14 cellular contexts compared by ENCODE assay signal in the genomic region with DNA sequence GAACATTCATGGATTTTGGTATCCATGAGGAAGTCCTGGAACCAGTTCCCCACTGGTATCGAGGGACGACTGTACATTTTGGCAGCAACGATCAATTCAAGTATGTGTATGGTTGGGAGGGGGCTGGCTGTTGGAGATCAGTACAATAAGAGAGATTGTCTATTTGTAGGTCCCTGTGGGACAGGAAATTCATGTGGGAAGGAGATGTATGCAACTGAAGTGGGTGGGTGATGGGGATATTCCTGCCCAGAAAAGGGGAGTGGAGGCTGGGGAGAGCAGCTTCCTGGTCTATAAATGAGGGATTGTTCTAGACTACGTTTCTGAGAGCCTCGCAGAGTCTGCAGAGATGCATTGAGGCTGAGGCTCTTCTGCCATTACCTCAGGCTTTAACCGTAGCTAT.
DNase-seq lines count a peak whose midpoint lies in the region.
"Had no signal": no experiment of that assay in that cellular context is flagged by ENCODE, and none has a peak within 500 bp of the region (broad histone marks: within the 10 kb centered on the region; RNA-seq: fewer than 3 reads in every experiment).

No MANE protein-coding gene starts in this region.

- DNase-seq in COLO829 (ENCODE audit: low spot score) (peak; percentile 66), NCI-H526 treated with DMSO at 0.1 percent for 48 hours (lab: John Stamatoyannopoulos, UW) (peak; percentile 28), foreskin melanocyte (peak; percentile 64), GM19238 (ENCODE audit: insufficient read length, low spot score) (no peak), activated gamma-delta T cell treated with Interleukin-2 at 50 U/mL for 16 hours (no peak)
- DNase-seq in stimulated activated naive CD4-positive, alpha-beta T cell treated with Interleukin-2 at 50 U/mL for 16 hours (lab: John Stamatoyannopoulos, UW) = no peak
- DNase-seq: CD4-positive, CD25-positive, alpha-beta regulatory T cell; CD8-positive, alpha-beta T cell; DMS 273 treated with DMSO at 0.1 percent for 48 hours; DMS79; EL; GDM1; GM23248; H9 had no signal

Comparison
In these comparisons a context has a peak if more than half of its experiments do, and no peak if none do; other contexts are left out.
1. DNase-seq: peak in COLO829 (single experiment), NCI-H526 treated with DMSO at 0.1 percent for 48 hours (single experiment) and foreskin melanocyte (single experiment); none in GM19238 (single experiment), stimulated activated naive CD4-positive, alpha-beta T cell treated with Interleukin-2 at 50 U/mL for 16 hours (single experiment) and activated gamma-delta T cell treated with Interleukin-2 at 50 U/mL for 16 hours (single experiment).